In the genomic region with DNA sequence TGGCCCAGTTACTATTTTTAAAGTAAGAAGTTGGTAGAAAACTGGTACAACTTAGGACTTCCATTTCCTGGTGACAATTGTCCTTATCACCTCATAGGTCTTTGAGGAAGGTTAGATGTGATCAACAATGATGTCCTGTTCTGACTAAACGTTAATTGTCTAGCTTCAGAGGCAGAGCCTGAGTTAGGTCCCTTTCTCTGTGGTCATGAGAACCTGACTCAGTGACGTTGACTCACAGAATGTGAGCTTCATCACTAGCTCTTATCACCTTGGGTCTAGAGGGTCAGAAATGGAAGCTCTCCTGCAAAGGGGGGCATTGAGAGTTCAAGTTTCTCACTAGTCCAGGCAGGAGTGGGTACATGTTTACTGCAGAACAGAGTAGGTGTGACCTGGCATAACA, we compare ENCODE assay signal across 27 cellular contexts.
DNase-seq lines count a peak whose midpoint lies in the region; ATAC-seq and TF ChIP-seq lines count a peak whose summit lies in the region.
"Had no signal": no experiment of that assay in that cellular context is flagged by ENCODE, and none has a peak within 500 bp of the region (broad histone marks: within the 10 kb centered on the region; RNA-seq: fewer than 3 reads in every experiment).

No MANE protein-coding gene starts in this region.

- CTCF ChIA-PET in T-cell (lab: Charles Lee), result interaction anchor here in 1 of 2 donors (0.6 kb wide), 1 partner anchor 13 kb away, joined by 3 read pairs; no protein-coding TSS in a partner anchor

- no peak overlapping the region for H3K27ac ChIP-seq in brain microvascular endothelial cell
- H3K27ac ChIP-seq in osteoblast (ENCODE audit: low read depth, low read length), result no peak overlapping the region
- H3K27ac ChIP-seq: A549, adrenal gland, dorsolateral prefrontal cortex, gastroesophageal sphincter, hepatocyte, ovary, upper lobe of right lung had no signal

- no peaks in the 10 kb centered on the region for H3K9me3 ChIP-seq in osteoblast (ENCODE audit: low read depth, low read length)
- H3K9me3 ChIP-seq: A549, adrenal gland, gastroesophageal sphincter, ovary, upper lobe of right lung had no signal

- in situ Hi-C loops in brain microvascular endothelial cell (cut with HindIII; ENCODE audit: low pct_ligation_motif_present, low sequenced_read_pairs), result no loop called here

- H2AFZ ChIP-seq in osteoblast (ENCODE audit: low read length), result no peak overlapping the region
- H2AFZ ChIP-seq: hepatocyte had no signal

- intact Hi-C loops in activated T-helper 1 cell treated with anti-CD3 and anti-CD28 coated beads, Interleukin-12 subunit alpha, Interleukin-12 subunit beta, Interleukin-2, Interleukin-4 antibody, amounts not matched to agents 30 ng/mL and 10 ng/mL and 1 ng/mL, durations not matched to agents 14 hours and 24 hours and 36 hours (cut with micrococcal nuclease), result no loop called here

- no peaks in the 10 kb centered on the region for H3K27me3 ChIP-seq in brain microvascular endothelial cell (replicated peaks)
- H3K27me3 ChIP-seq in osteoblast (ENCODE audit: insufficient read depth, low read length), result no peaks in the 10 kb centered on the region
- H3K27me3 ChIP-seq: adrenal gland, gastroesophageal sphincter, hepatocyte, ovary, upper lobe of right lung had no signal

- peaks cover 4% of the 10 kb centered on the region for H3K4me1 Mint-ChIP-seq in activated T-cell treated with anti-CD3 and anti-CD28 coated beads, Interleukin-2, amount 50 U/mL, for 72 hours (ENCODE audit: low read depth)
- no peaks in the 10 kb centered on the region for H3K4me1 Mint-ChIP-seq in T-cell
- H3K4me1 Mint-ChIP-seq in activated T-helper 1 cell treated with anti-CD3 and anti-CD28 coated beads, Interleukin-12 subunit alpha, Interleukin-12 subunit beta, Interleukin-2, Interleukin-4 antibody, amounts not matched to agents 30 ng/mL and 10 ng/mL and 1 ng/mL, durations not matched to agents 14 hours and 24 hours and 36 hours (ENCODE audit: low read depth), result no peaks in the 10 kb centered on the region
- H3K4me1 Mint-ChIP-seq: CD4-positive, CD25-positive, alpha-beta regulatory T cell; nephron progenitor cell; stimulated activated memory B cell treated with anti-CD40 and anti-IgM and Interleukin-4, amounts not matched to agents 10 μg/mL and 1 μg/mL and 100 μg/mL, for 72 hours had no signal

- H3K27me3 Mint-ChIP-seq in activated T-cell treated with anti-CD3 and anti-CD28 coated beads, Interleukin-2, amount 50 U/mL, for 72 hours (ENCODE audit: low read depth), result peaks cover 24% of the 10 kb centered on the region
- H3K27me3 Mint-ChIP-seq in T-cell, result peaks cover 16 to 18% of the 10 kb centered on the region in 2 donors
- no peaks in the 10 kb centered on the region for H3K27me3 Mint-ChIP-seq in activated T-helper 1 cell treated with anti-CD3 and anti-CD28 coated beads, Interleukin-12 subunit alpha, Interleukin-12 subunit beta, Interleukin-2, Interleukin-4 antibody, amounts not matched to agents 30 ng/mL and 10 ng/mL and 1 ng/mL, durations not matched to agents 14 hours and 24 hours and 36 hours (ENCODE audit: insufficient read depth)
- H3K27me3 Mint-ChIP-seq: stimulated activated memory B cell treated with anti-CD40 and anti-IgM and Interleukin-4, amounts not matched to agents 10 μg/mL and 1 μg/mL and 100 μg/mL, for 72 hours had no signal

- no peak overlapping the region for H3K27ac Mint-ChIP-seq in activated T-cell treated with anti-CD3 and anti-CD28 coated beads, Interleukin-2, amount 50 U/mL, for 72 hours
- H3K27ac Mint-ChIP-seq in T-cell, result no peak overlapping the region
- no peak overlapping the region for H3K27ac Mint-ChIP-seq in activated T-helper 1 cell treated with anti-CD3 and anti-CD28 coated beads, Interleukin-12 subunit alpha, Interleukin-12 subunit beta, Interleukin-2, Interleukin-4 antibody, amounts not matched to agents 30 ng/mL and 10 ng/mL and 1 ng/mL, durations not matched to agents 14 hours and 24 hours and 36 hours
- H3K27ac Mint-ChIP-seq: brain; CD4-positive, CD25-positive, alpha-beta regulatory T cell; nephron progenitor cell; stimulated activated memory B cell treated with anti-CD40 and anti-IgM and Interleukin-4, amounts not matched to agents 10 μg/mL and 1 μg/mL and 100 μg/mL, for 72 hours had no signal

- no peaks in the 10 kb centered on the region for H3K9me3 Mint-ChIP-seq in activated T-cell treated with anti-CD3 and anti-CD28 coated beads, Interleukin-2, amount 50 U/mL, for 72 hours
- no peaks in the 10 kb centered on the region for H3K9me3 Mint-ChIP-seq in T-cell
- no peaks in the 10 kb centered on the region for H3K9me3 Mint-ChIP-seq in activated T-helper 1 cell treated with anti-CD3 and anti-CD28 coated beads, Interleukin-12 subunit alpha, Interleukin-12 subunit beta, Interleukin-2, Interleukin-4 antibody, amounts not matched to agents 30 ng/mL and 10 ng/mL and 1 ng/mL, durations not matched to agents 14 hours and 24 hours and 36 hours
- H3K9me3 Mint-ChIP-seq: nephron progenitor cell; stimulated activated memory B cell treated with anti-CD40 and anti-IgM and Interleukin-4, amounts not matched to agents 10 μg/mL and 1 μg/mL and 100 μg/mL, for 72 hours had no signal

- no peak for DNase-seq in activated T-cell treated with anti-CD3 and anti-CD28 coated beads, Interleukin-2, amount 50 U/mL, for 72 hours
- DNase-seq in activated T-cell treated with anti-CD3 and anti-CD28 coated beads for 4 hours (no peak), M059J (ENCODE audit: low read depth) (peak; percentile 81), brain microvascular endothelial cell (peak; percentile 61), osteoblast (ENCODE audit: insufficient read length, low spot score, missing footprints) (peak; percentile 18), T-cell (no peak)
- no peak for DNase-seq in activated T-helper 1 cell treated with anti-CD3 and anti-CD28 coated beads, Interleukin-12 subunit alpha, Interleukin-12 subunit beta, Interleukin-2, Interleukin-4 antibody, amounts not matched to agents 30 ng/mL and 10 ng/mL and 1 ng/mL, durations not matched to agents 14 hours and 24 hours and 36 hours (ENCODE audit: low spot score)
- DNase-seq: activated CD8-positive, alpha-beta memory T cell treated with anti-CD3 and anti-CD28 coated beads for 24 hours; adrenal gland; AML-193; CD4-positive, CD25-positive, alpha-beta regulatory T cell; dorsolateral prefrontal cortex; left colon; NCI-H2107; NCI-H345; NCI-H69; nephron progenitor cell; ovary; SIG-M5; upper lobe of right lung had no signal

- no peaks in the 10 kb centered on the region for H3K36me3 Mint-ChIP-seq in activated T-cell treated with anti-CD3 and anti-CD28 coated beads, Interleukin-2, amount 50 U/mL, for 72 hours (ENCODE audit: insufficient read depth in 2 of 2)
- H3K36me3 Mint-ChIP-seq in T-cell, result no peaks in the 10 kb centered on the region
- H3K36me3 Mint-ChIP-seq in activated T-helper 1 cell treated with anti-CD3 and anti-CD28 coated beads, Interleukin-12 subunit alpha, Interleukin-12 subunit beta, Interleukin-2, Interleukin-4 antibody, amounts not matched to agents 30 ng/mL and 10 ng/mL and 1 ng/mL, durations not matched to agents 14 hours and 24 hours and 36 hours (ENCODE audit: low read depth), result no peaks in the 10 kb centered on the region
- H3K36me3 Mint-ChIP-seq: brain; CD4-positive, CD25-positive, alpha-beta regulatory T cell; stimulated activated memory B cell treated with anti-CD40 and anti-IgM and Interleukin-4, amounts not matched to agents 10 μg/mL and 1 μg/mL and 100 μg/mL, for 72 hours had no signal

- no peak for TF ChIP-seq CTCF in brain microvascular endothelial cell (IDR thresholded peaks at IDR 0.05; ENCODE audit: low read depth, low read length, missing control alignments)
- TF ChIP-seq CTCF in osteoblast (IDR thresholded peaks at IDR 0.05; ENCODE audit: extremely low read depth, low read depth, low read length), result no peak

- no peak overlapping the region for H3K4me2 ChIP-seq in osteoblast (ENCODE audit: insufficient read depth, low read length)
- H3K4me2 ChIP-seq: A549, hepatocyte had no signal

- H3K4me1 ChIP-seq in osteoblast (ENCODE audit: insufficient read depth, low read length), result no peaks in the 10 kb centered on the region
- H3K4me1 ChIP-seq: A549, adrenal gland, gastroesophageal sphincter, upper lobe of right lung had no signal

- ATAC-seq in activated T-cell treated with anti-CD3 and anti-CD28 coated beads, Interleukin-2, amount 50 U/mL, for 72 hours (replicated peaks in 1 of 2), result peak; percentile 80 to 82
- no peak for ATAC-seq in T-cell (replicated peaks in 1 of 4)
- no peak for ATAC-seq in GM18870 (IDR thresholded peaks at IDR 0.05; ENCODE audit: unreplicated experiment)
- ATAC-seq: A549; gastroesophageal sphincter; HCT116; left colon; stimulated activated memory B cell treated with anti-CD40 and anti-IgM and Interleukin-4, amounts not matched to agents 10 μg/mL and 1 μg/mL and 100 μg/mL, for 72 hours had no signal

- H3K4me3 Mint-ChIP-seq in activated T-cell treated with anti-CD3 and anti-CD28 coated beads, Interleukin-2, amount 50 U/mL, for 72 hours, result no peak overlapping the region
- no peak overlapping the region for H3K4me3 Mint-ChIP-seq in T-cell
- no peak overlapping the region for H3K4me3 Mint-ChIP-seq in activated T-helper 1 cell treated with anti-CD3 and anti-CD28 coated beads, Interleukin-12 subunit alpha, Interleukin-12 subunit beta, Interleukin-2, Interleukin-4 antibody, amounts not matched to agents 30 ng/mL and 10 ng/mL and 1 ng/mL, durations not matched to agents 14 hours and 24 hours and 36 hours
- H3K4me3 Mint-ChIP-seq: brain; CD4-positive, CD25-positive, alpha-beta regulatory T cell; nephron progenitor cell; stimulated activated memory B cell treated with anti-CD40 and anti-IgM and Interleukin-4, amounts not matched to agents 10 μg/mL and 1 μg/mL and 100 μg/mL, for 72 hours had no signal

- H3K36me3 ChIP-seq in brain microvascular endothelial cell (replicated peaks) (no peaks in the 10 kb centered on the region), osteoblast (ENCODE audit: insufficient read depth, low read length) (no peaks in the 10 kb centered on the region)
- H3K36me3 ChIP-seq: adrenal gland, gastroesophageal sphincter, ovary, upper lobe of right lung had no signal

- POLR2A ChIA-PET in T-cell (lab: Charles Lee), result no interaction called here

- H3K4me3 ChIP-seq in brain microvascular endothelial cell (ENCODE audit: low read depth, low read length), result no peak overlapping the region
- H3K4me3 ChIP-seq in osteoblast (ENCODE audit: insufficient read depth, low read length), result no peak overlapping the region
- H3K4me3 ChIP-seq: A549, adrenal gland, dorsolateral prefrontal cortex, gastroesophageal sphincter, hepatocyte, ovary, upper lobe of right lung had no signal

- H3K79me2 ChIP-seq in osteoblast (ENCODE audit: insufficient read depth, low read length), result no peaks in the 10 kb centered on the region
- H3K79me2 ChIP-seq: hepatocyte had no signal

- no peaks in the 10 kb centered on the region for H4K20me1 ChIP-seq in osteoblast (ENCODE audit: insufficient read depth, low read length)

Comparison
In these comparisons a context has a peak if more than half of its experiments do, and no peak if none do; other contexts are left out.
1. ATAC-seq: peak in activated T-cell treated with anti-CD3 and anti-CD28 coated beads, Interleukin-2, amount 50 U/mL, for 72 hours (2 of 2); none in T-cell (0 of 4) and GM18870 (single experiment).
2. DNase-seq: peak in M059J (single experiment), brain microvascular endothelial cell (single experiment) and osteoblast (single experiment); none in activated T-cell treated with anti-CD3 and anti-CD28 coated beads, Interleukin-2, amount 50 U/mL, for 72 hours (0 of 2), activated T-cell treated with anti-CD3 and anti-CD28 coated beads for 4 hours (single experiment), T-cell (0 of 34) and activated T-helper 1 cell treated with anti-CD3 and anti-CD28 coated beads, Interleukin-12 subunit alpha, Interleukin-12 subunit beta, Interleukin-2, Interleukin-4 antibody, amounts not matched to agents 30 ng/mL and 10 ng/mL and 1 ng/mL, durations not matched to agents 14 hours and 24 hours and 36 hours (single experiment).